Comparison of ENCODE assay signal across 10 cellular contexts in the genomic region with DNA sequence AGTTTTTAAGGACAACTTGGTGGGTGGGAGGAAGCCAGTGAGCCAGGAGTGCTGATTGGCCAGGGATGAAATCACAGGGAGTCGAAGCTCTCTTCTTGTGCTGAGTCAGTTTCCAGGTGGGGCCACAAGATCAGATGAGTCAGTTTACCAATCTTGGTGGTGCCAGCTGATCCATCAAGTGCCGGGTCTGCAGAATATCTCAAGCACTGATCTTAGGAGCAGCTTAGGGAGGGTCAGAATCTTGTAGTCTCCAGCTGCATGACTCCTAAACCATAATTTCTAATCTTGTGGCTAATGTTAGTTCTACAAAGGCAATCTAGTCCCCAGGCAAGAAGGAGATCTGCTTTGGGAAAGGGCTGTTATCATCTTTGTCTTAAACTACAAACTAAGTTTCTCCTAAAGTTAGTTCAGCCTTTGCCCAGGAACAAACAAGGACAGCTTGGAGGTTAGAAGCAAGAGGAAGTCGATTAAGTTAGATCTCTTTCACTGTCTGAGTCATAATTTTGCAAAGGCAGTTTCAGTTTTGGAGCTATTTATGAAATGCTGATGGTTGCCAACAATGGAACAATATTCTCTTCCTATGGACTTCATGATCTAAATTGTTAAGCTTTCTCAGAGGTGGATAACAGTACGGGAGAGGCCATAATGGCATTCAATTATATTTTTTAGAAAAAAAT. TPM values are rescaled to one million over a fixed set of nuclear protein-coding genes. Genes with fewer than 3 reads are reported as not detected.
DNase-seq lines count a peak whose midpoint lies in the region; ATAC-seq and TF ChIP-seq lines count a peak whose summit lies in the region.
"Not testable (repeated sequence)": the region's sequence is repeated elsewhere in the genome, so short reads cannot be mapped to it uniquely, and the experiment has no call there.
"Had no signal": no experiment of that assay in that cellular context is flagged by ENCODE, and none has a peak within 500 bp of the region (broad histone marks: within the 10 kb centered on the region; RNA-seq: fewer than 3 reads in every experiment).

No MANE protein-coding gene starts in this region.

- H3K27me3 ChIP-seq in GM23248 (replicated peaks; ENCODE audit: insufficient read depth); fibroblast of lung (ENCODE audit: control insufficient read depth, insufficient read depth, low read length); psoas muscle (ENCODE audit: insufficient read depth in 3 of 3, low read length in 2 of 3); thymus (ENCODE audit: control insufficient read depth, insufficient read depth): not testable (repeated sequence)

- H3K4me2 ChIP-seq in GM23248 (ENCODE audit: unreplicated experiment) = peak overlapping the region; percentile 48
- peak overlapping the region; percentile 23 for H3K4me2 ChIP-seq in fibroblast of lung (ENCODE audit: extremely low read depth, insufficient read depth, low read length)

- H3K36me3 ChIP-seq in GM23248 (ENCODE audit: low read depth); fibroblast of lung (ENCODE audit: control insufficient read depth, insufficient read depth, low read length); psoas muscle (ENCODE audit: insufficient read depth in 1 of 2, low read depth in 1 of 2); thymus (ENCODE audit: control insufficient read depth, insufficient read depth): not testable (repeated sequence)

- not testable (repeated sequence) for H3K9me2 ChIP-seq in GM23248 (ENCODE audit: insufficient read depth)

- H3K9me3 Mint-ChIP-seq in activated T-helper 17 cell treated with anti-CD3 and anti-CD28 coated beads, Interleukin-2, amount 50 U/mL, for 72 hours = not testable (repeated sequence)

- not testable (repeated sequence) for H3K4me1 ChIP-seq in GM23248 (ENCODE audit: insufficient read depth); fibroblast of lung (ENCODE audit: control insufficient read depth, extremely low read depth, insufficient read depth, low read length); psoas muscle; thymus (ENCODE audit: control insufficient read depth, insufficient read depth, low read length)

- not testable (repeated sequence) for TF ChIP-seq CTCF in fibroblast of lung (conservative IDR thresholded peaks at IDR 0.05 in 1 of 2, IDR thresholded peaks at IDR 0.05 in 1 of 2; ENCODE audit: low read depth in 1 of 2, low read length in 2 of 2); psoas muscle (IDR thresholded peaks at IDR 0.05)

- intact Hi-C loops in psoas muscle (cut with DNase I) = not testable (repeated sequence)

- peak overlapping the region; percentile 66 for H2AFZ ChIP-seq in GM23248
- peak overlapping the region; percentile 55 for H2AFZ ChIP-seq in fibroblast of lung (ENCODE audit: low read length)

- peak overlapping the region; percentile 39; the same call in 1 of the 2 replicates for H3K4me3 ChIP-seq in GM23248
- H3K4me3 ChIP-seq in fibroblast of lung (replicated peaks in 1 of 4; ENCODE audit: control extremely low read depth in 1 of 4, insufficient read depth in 1 of 4, low read depth in 3 of 4, low read length in 4 of 4); psoas muscle; thymus (ENCODE audit: low read length): not testable (repeated sequence)

- 31 to 43% methylated on average over 4 of the region's 4 CpGs for WGBS in GM23248 (ENCODE audit: low coverage in 1 of 2, low lambda C conversion rate in 2 of 2, missing lambda C conversion rate in 2 of 2), 2 experiments
- WGBS in psoas muscle, 3 donors = 37 to 42% (median 40%) methylated on average over 4 of the region's 4 CpGs
- WGBS in thymus = 29% methylated on average over 4 of the region's 4 CpGs

- ATAC-seq in GM18517 (IDR thresholded peaks at IDR 0.05; ENCODE audit: unreplicated experiment) = peak; percentile 92
- peak; percentile 89 for ATAC-seq in HG03442 (IDR thresholded peaks at IDR 0.05; ENCODE audit: unreplicated experiment)
- peak; percentile 93 for ATAC-seq in activated T-helper 17 cell treated with anti-CD3 and anti-CD28 coated beads, Interleukin-2, amount 50 U/mL, for 72 hours (replicated peaks)
- ATAC-seq in psoas muscle = not testable (repeated sequence)

- not testable (repeated sequence) for H3K27me3 Mint-ChIP-seq in activated T-helper 17 cell treated with anti-CD3 and anti-CD28 coated beads, Interleukin-2, amount 50 U/mL, for 72 hours

- H3K4me3 Mint-ChIP-seq in activated T-helper 17 cell treated with anti-CD3 and anti-CD28 coated beads, Interleukin-2, amount 50 U/mL, for 72 hours = peak overlapping the region; percentile 81

- H4K20me1 ChIP-seq in GM23248 (ENCODE audit: insufficient read depth); fibroblast of lung (ENCODE audit: control insufficient read depth, extremely low read depth, insufficient read depth, low read length): not testable (repeated sequence)

- in situ Hi-C loops in GM23248 (cut with MboI) = loop anchor here (10.0 kb wide), 1 partner anchor 390 kb away; no protein-coding TSS in a partner anchor

- not testable (repeated sequence) for H3K9me3 ChIP-seq in GM23248 (ENCODE audit: low read depth); fibroblast of lung (ENCODE audit: control insufficient read depth, insufficient read depth, low read depth, low read length); psoas muscle; thymus (ENCODE audit: control insufficient read depth)

- not testable (repeated sequence) for H3F3A ChIP-seq in GM23248 (ENCODE audit: insufficient read depth)

- H3K27ac ChIP-seq in GM23248 (0 out of 2 replicates have a peak overlapping the region, but pooled peaks have one; percentile 20), psoas muscle (peak overlapping the region; percentile 17), thymus (ENCODE audit: low read depth) (peak overlapping the region; percentile 18)
- H3K27ac ChIP-seq in fibroblast of lung (ENCODE audit: insufficient read depth, low read length) = not testable (repeated sequence)

- H3K4me1 Mint-ChIP-seq in activated T-helper 17 cell treated with anti-CD3 and anti-CD28 coated beads, Interleukin-2, amount 50 U/mL, for 72 hours = peaks cover 19% of the 10 kb centered on the region

- DNase-seq in GM23248 (peak; percentile 38), RKO (ENCODE audit: low spot score) (peak; percentile 37), fibroblast of lung (ENCODE audit: low read depth in 2 of 2) (peak; percentile 43 to 54)
- DNase-seq in psoas muscle = not testable (repeated sequence)

- not testable (repeated sequence) for H3K79me2 ChIP-seq in GM23248 (ENCODE audit: insufficient read depth); fibroblast of lung (ENCODE audit: control insufficient read depth, insufficient read depth, low read length)

- H3K9ac ChIP-seq in GM23248; fibroblast of lung (ENCODE audit: insufficient read depth, low read length): not testable (repeated sequence)

- not testable (repeated sequence) for H3K36me3 Mint-ChIP-seq in activated T-helper 17 cell treated with anti-CD3 and anti-CD28 coated beads, Interleukin-2, amount 50 U/mL, for 72 hours (ENCODE audit: low read depth)

- peak overlapping the region; percentile 95 for H3K27ac Mint-ChIP-seq in activated T-helper 17 cell treated with anti-CD3 and anti-CD28 coated beads, Interleukin-2, amount 50 U/mL, for 72 hours

RNA-seq across cellular contexts. Expression of a gene that starts 26.2 kb away (rescaled TPM):
- total RNA-seq in GM23248 (2014; rRNA removed; shearing (Covaris generic)) = not detected in 2 replicates
- not detected in 2 replicates for polyA plus RNA-seq in GM23248 (2016; fragmentation: Nextera tagmentation; extraction: Ambion mirVana)
- total RNA-seq in activated T-helper 17 cell treated with anti-CD3 and anti-CD28 coated beads, Interleukin-2, amount 50 U/mL, for 72 hours = not detected
- total RNA-seq in fibroblast of lung = not detected in 2 replicates
- not detected in 2 replicates for polyA plus RNA-seq in fibroblast of lung
- not detected in 2 replicates for polyA plus RNA-seq in fibroblast of lung (2012)
- polyA minus RNA-seq in fibroblast of lung (ENCODE audit: low replicate concordance) = not detected in 2 replicates
- total RNA-seq in psoas muscle = not detected
- not detected for polyA plus RNA-seq in psoas muscle
- not detected for polyA plus RNA-seq in thymus
- total RNA-seq: G401, suprapubic skin had no signal
